Comparison of ENCODE assay signal across 1 cellular context in genomic region chr19:54189020-54189667, GRCh38.
A peak's percentile ranks its signal among the peaks of the same experiment; 100 is the strongest.
TF ChIP-seq lines count a peak whose summit lies in the region.

A gene with protein sequence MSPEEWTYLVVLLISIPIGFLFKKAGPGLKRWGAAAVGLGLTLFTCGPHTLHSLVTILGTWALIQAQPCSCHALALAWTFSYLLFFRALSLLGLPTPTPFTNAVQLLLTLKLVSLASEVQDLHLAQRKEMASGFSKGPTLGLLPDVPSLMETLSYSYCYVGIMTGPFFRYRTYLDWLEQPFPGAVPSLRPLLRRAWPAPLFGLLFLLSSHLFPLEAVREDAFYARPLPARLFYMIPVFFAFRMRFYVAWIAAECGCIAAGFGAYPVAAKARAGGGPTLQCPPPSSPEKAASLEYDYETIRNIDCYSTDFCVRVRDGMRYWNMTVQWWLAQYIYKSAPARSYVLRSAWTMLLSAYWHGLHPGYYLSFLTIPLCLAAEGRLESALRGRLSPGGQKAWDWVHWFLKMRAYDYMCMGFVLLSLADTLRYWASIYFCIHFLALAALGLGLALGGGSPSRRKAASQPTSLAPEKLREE (minus strand): TSS chr19:54189580. CDS start chr19:54188508, 1,072 bp downstream.

TF ChIP-seq in K562, 482 proteins besides CTCF, POLR2A, EP300 and RAD21 (continued from another document and continues in another):
- TF ChIP-seq ZBTB49 (CRISPR knock-in tag; IDR thresholded peaks at IDR 0.05; ENCODE audit: borderline replicate concordance), result no peak
- TF ChIP-seq ELF1 (tag; IDR thresholded peaks at IDR 0.05), result no peak
- no peak for TF ChIP-seq SLC30A9 (CRISPR knock-in tag; IDR thresholded peaks at IDR 0.05)
- 0 out of 2 replicates have a peak, but pooled peaks have one; percentile 18 for TF ChIP-seq SOX6 (IDR thresholded peaks at IDR 0.05)
- no peak for TF ChIP-seq BMI1 (IDR thresholded peaks at IDR 0.05; ENCODE audit: low read length)
- TF ChIP-seq CBX3 (IDR thresholded peaks at IDR 0.05; ENCODE audit: borderline replicate concordance in 1 of 2, low read length in 2 of 2), result no peak
- no peak for TF ChIP-seq ZNF668 (CRISPR knock-in tag; IDR thresholded peaks at IDR 0.05)
- TF ChIP-seq KAT8 (IDR thresholded peaks at IDR 0.05; ENCODE audit: low read depth), result no peak
- TF ChIP-seq, protein P1, sequence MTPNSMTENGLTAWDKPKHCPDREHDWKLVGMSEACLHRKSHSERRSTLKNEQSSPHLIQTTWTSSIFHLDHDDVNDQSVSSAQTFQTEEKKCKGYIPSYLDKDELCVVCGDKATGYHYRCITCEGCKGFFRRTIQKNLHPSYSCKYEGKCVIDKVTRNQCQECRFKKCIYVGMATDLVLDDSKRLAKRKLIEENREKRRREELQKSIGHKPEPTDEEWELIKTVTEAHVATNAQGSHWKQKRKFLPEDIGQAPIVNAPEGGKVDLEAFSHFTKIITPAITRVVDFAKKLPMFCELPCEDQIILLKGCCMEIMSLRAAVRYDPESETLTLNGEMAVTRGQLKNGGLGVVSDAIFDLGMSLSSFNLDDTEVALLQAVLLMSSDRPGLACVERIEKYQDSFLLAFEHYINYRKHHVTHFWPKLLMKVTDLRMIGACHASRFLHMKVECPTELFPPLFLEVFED (CRISPR knock-in tag; conservative IDR thresholded peaks at IDR 0.05), result no peak
- TF ChIP-seq, protein P2, sequence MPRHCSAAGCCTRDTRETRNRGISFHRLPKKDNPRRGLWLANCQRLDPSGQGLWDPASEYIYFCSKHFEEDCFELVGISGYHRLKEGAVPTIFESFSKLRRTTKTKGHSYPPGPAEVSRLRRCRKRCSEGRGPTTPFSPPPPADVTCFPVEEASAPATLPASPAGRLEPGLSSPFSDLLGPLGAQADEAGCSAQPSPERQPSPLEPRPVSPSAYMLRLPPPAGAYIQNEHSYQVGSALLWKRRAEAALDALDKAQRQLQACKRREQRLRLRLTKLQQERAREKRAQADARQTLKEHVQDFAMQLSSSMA (CRISPR knock-in tag; IDR thresholded peaks at IDR 0.05), result no peak
- no peak for TF ChIP-seq ZNF3 (CRISPR knock-in tag; IDR thresholded peaks at IDR 0.05)
- no peak for TF ChIP-seq FOSL1 (tag; conservative IDR thresholded peaks at IDR 0.05)
- peak; percentile 93 for TF ChIP-seq KLF13 (tag; IDR thresholded peaks at IDR 0.05; ENCODE audit: borderline replicate concordance, low read depth)
- no peak for TF ChIP-seq ZC3H11A (IDR thresholded peaks at IDR 0.05; ENCODE audit: low read depth, low read length)
- peak in 1 of 2 experiments; percentile 7; a peak in 2 of 4 replicates for TF ChIP-seq MNT (conservative IDR thresholded peaks at IDR 0.05)
- TF ChIP-seq MYBL2 (IDR thresholded peaks at IDR 0.05; ENCODE audit: low read depth), result no peak
- no peak for TF ChIP-seq MYBL2 (CRISPR knock-in tag; IDR thresholded peaks at IDR 0.05; ENCODE audit: borderline replicate concordance)
- TF ChIP-seq MYNN (IDR thresholded peaks at IDR 0.05), result no peak
- no peak for TF ChIP-seq MYNN (CRISPR knock-in tag; IDR thresholded peaks at IDR 0.05)
- TF ChIP-seq MAX (CRISPR knock-in tag; IDR thresholded peaks at IDR 0.05), result peak; percentile 37; the same call in 1 of the 2 replicates
- TF ChIP-seq, protein P3, sequence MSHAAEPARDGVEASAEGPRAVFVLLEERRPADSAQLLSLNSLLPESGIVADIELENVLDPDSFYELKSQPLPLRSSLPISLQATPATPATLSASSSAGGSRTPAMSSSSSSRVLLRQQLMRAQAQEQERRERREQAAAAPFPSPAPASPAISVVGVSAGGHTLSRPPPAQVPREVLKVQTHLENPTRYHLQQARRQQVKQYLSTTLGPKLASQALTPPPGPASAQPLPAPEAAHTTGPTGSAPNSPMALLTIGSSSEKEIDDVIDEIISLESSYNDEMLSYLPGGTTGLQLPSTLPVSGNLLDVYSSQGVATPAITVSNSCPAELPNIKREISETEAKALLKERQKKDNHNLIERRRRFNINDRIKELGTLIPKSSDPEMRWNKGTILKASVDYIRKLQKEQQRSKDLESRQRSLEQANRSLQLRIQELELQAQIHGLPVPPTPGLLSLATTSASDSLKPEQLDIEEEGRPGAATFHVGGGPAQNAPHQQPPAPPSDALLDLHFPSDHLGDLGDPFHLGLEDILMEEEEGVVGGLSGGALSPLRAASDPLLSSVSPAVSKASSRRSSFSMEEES (CRISPR knock-in tag; IDR thresholded peaks at IDR 0.05), result no peak
- no peak for TF ChIP-seq CEBPZ (IDR thresholded peaks at IDR 0.05; ENCODE audit: borderline replicate concordance, low read depth, low read length)
- TF ChIP-seq MAZ (CRISPR knock-in tag; conservative IDR thresholded peaks at IDR 0.05 in 1 of 2, IDR thresholded peaks at IDR 0.05 in 1 of 2), result peak in 1 of 2 experiments; percentile 93; a peak in 3 of 4 replicates
- TF ChIP-seq, protein P4, sequence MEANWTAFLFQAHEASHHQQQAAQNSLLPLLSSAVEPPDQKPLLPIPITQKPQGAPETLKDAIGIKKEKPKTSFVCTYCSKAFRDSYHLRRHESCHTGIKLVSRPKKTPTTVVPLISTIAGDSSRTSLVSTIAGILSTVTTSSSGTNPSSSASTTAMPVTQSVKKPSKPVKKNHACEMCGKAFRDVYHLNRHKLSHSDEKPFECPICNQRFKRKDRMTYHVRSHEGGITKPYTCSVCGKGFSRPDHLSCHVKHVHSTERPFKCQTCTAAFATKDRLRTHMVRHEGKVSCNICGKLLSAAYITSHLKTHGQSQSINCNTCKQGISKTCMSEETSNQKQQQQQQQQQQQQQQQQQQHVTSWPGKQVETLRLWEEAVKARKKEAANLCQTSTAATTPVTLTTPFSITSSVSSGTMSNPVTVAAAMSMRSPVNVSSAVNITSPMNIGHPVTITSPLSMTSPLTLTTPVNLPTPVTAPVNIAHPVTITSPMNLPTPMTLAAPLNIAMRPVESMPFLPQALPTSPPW (CRISPR knock-in tag; IDR thresholded peaks at IDR 0.05), result peak; percentile 56
- no peak for TF ChIP-seq KDM4B (IDR thresholded peaks at IDR 0.05; ENCODE audit: borderline replicate concordance in 2 of 2, low read depth in 1 of 2)
- no peak for TF ChIP-seq BRD9 (IDR thresholded peaks at IDR 0.05; ENCODE audit: low read depth, partially characterized antibody)
- no peak for TF ChIP-seq FUS (optimal IDR thresholded peaks at IDR 0.05; ENCODE audit: low read depth, low read length)
- no peak for TF ChIP-seq ZKSCAN8 (CRISPR knock-in tag; IDR thresholded peaks at IDR 0.05)
- peak in 1 of 2 experiments; percentile 32; a peak in 1 of 4 replicates for TF ChIP-seq HDAC1 (IDR thresholded peaks at IDR 0.05)
- no peak for TF ChIP-seq MCM7 (IDR thresholded peaks at IDR 0.05)
- TF ChIP-seq CBX2 (IDR thresholded peaks at IDR 0.05; ENCODE audit: insufficient read depth, low read length, poor library complexity, severe bottlenecking), result no peak
- 0 out of 2 replicates have a peak, but pooled peaks have one; percentile 29 for TF ChIP-seq ZNF175 (CRISPR knock-in tag; IDR thresholded peaks at IDR 0.05; ENCODE audit: low read depth)
- TF ChIP-seq, protein P5, sequence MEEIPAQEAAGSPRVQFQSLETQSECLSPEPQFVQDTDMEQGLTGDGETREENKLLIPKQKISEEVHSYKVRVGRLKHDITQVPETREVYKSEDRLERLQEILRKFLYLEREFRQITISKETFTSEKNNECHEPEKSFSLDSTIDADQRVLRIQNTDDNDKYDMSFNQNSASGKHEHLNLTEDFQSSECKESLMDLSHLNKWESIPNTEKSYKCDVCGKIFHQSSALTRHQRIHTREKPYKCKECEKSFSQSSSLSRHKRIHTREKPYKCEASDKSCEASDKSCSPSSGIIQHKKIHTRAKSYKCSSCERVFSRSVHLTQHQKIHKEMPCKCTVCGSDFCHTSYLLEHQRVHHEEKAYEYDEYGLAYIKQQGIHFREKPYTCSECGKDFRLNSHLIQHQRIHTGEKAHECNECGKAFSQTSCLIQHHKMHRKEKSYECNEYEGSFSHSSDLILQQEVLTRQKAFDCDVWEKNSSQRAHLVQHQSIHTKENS (CRISPR knock-in tag; IDR thresholded peaks at IDR 0.05), result no peak
- TF ChIP-seq, protein P6, sequence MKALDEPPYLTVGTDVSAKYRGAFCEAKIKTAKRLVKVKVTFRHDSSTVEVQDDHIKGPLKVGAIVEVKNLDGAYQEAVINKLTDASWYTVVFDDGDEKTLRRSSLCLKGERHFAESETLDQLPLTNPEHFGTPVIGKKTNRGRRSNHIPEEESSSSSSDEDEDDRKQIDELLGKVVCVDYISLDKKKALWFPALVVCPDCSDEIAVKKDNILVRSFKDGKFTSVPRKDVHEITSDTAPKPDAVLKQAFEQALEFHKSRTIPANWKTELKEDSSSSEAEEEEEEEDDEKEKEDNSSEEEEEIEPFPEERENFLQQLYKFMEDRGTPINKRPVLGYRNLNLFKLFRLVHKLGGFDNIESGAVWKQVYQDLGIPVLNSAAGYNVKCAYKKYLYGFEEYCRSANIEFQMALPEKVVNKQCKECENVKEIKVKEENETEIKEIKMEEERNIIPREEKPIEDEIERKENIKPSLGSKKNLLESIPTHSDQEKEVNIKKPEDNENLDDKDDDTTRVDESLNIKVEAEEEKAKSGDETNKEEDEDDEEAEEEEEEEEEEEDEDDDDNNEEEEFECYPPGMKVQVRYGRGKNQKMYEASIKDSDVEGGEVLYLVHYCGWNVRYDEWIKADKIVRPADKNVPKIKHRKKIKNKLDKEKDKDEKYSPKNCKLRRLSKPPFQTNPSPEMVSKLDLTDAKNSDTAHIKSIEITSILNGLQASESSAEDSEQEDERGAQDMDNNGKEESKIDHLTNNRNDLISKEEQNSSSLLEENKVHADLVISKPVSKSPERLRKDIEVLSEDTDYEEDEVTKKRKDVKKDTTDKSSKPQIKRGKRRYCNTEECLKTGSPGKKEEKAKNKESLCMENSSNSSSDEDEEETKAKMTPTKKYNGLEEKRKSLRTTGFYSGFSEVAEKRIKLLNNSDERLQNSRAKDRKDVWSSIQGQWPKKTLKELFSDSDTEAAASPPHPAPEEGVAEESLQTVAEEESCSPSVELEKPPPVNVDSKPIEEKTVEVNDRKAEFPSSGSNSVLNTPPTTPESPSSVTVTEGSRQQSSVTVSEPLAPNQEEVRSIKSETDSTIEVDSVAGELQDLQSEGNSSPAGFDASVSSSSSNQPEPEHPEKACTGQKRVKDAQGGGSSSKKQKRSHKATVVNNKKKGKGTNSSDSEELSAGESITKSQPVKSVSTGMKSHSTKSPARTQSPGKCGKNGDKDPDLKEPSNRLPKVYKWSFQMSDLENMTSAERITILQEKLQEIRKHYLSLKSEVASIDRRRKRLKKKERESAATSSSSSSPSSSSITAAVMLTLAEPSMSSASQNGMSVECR (CRISPR knock-in tag; IDR thresholded peaks at IDR 0.05), result peak; percentile 79
- TF ChIP-seq BRF1 (IDR thresholded peaks at IDR 0.05; ENCODE audit: borderline replicate concordance, extremely low read depth, insufficient read length), result no peak
